In genomic region chr10:99560277-99561126, GRCh38 we compare ENCODE assay signal across 8 cellular contexts. TPM values are rescaled to one million over a fixed set of nuclear protein-coding genes. Genes with fewer than 3 reads are reported as not detected.
DNase-seq lines count a peak whose midpoint lies in the region; ATAC-seq, FAIRE-seq and TF ChIP-seq lines count a peak whose summit lies in the region.

No MANE protein-coding gene starts in this region.

- H3K27ac ChIP-seq in dorsolateral prefrontal cortex = no peak overlapping the region

- peak; percentile 54 to 92 (median 75) for TF ChIP-seq CTCF in dorsolateral prefrontal cortex (IDR thresholded peaks at IDR 0.05 in 54 of 56, conservative IDR thresholded peaks at IDR 0.05 in 2 of 56; ENCODE audit: low read depth in 1 of 56, partially characterized antibody in 56 of 56)

- ATAC-seq in HG03159 (IDR thresholded peaks at IDR 0.05; ENCODE audit: unreplicated experiment) = no peak

- no peak overlapping the region for H3K4me3 ChIP-seq in dorsolateral prefrontal cortex

- FAIRE-seq in TTC549 (lab: Jason Lieb, UNC) = peak; percentile 93

- intact Hi-C loops in dorsolateral prefrontal cortex (cut with DNase I) = no loop called here

- H3K27me3 ChIP-seq in dorsolateral prefrontal cortex = peaks cover 0 to 45% (median 15%) of the 10 kb centered on the region in 45 donors

- DNase-seq in activated gamma-delta T cell treated with Interleukin-2 at 50 U/mL for 16 hours (peak; percentile 40), activated gamma-delta T cell (lab: John Stamatoyannopoulos, UW) (no peak), MV-4-11 (lab: John Stamatoyannopoulos, UW) (peak; percentile 44), dorsolateral prefrontal cortex (peak in 4 of 10 donors; percentile 14 to 41 (median 24)), myocyte (ENCODE audit: low read depth) (peak; percentile 71), GOT3 (lab: John Stamatoyannopoulos, UW) (no peak)

RNA-seq across cellular contexts. Expression of gene NKX2-3, which starts 27.8 kb away (rescaled TPM):
- not detected for total RNA-seq in dorsolateral prefrontal cortex
- 0.21 TPM in 1 of 2 replicates, not detected in the other for total RNA-seq in myocyte
- polyA plus RNA-seq in myocyte (2012) = not detected

RNA-seq across cellular contexts. Expression of gene SLC25A28, which starts 59.7 kb away (rescaled TPM):
- total RNA-seq in dorsolateral prefrontal cortex = 10 to 100 TPM; 47.6 to 99.2 (median 67.5) TPM
- total RNA-seq in myocyte = 20.7 and 20.9 TPM in 2 replicates
- 24.1 TPM for polyA plus RNA-seq in myocyte (2012)

Comparison
In these comparisons a context has a peak if more than half of its experiments do, and no peak if none do; other contexts are left out.
1. DNase-seq: peak in activated gamma-delta T cell treated with Interleukin-2 at 50 U/mL for 16 hours (single experiment), MV-4-11 (single experiment) and myocyte (single experiment); none in activated gamma-delta T cell (single experiment) and GOT3 (single experiment).